In the genomic region with DNA sequence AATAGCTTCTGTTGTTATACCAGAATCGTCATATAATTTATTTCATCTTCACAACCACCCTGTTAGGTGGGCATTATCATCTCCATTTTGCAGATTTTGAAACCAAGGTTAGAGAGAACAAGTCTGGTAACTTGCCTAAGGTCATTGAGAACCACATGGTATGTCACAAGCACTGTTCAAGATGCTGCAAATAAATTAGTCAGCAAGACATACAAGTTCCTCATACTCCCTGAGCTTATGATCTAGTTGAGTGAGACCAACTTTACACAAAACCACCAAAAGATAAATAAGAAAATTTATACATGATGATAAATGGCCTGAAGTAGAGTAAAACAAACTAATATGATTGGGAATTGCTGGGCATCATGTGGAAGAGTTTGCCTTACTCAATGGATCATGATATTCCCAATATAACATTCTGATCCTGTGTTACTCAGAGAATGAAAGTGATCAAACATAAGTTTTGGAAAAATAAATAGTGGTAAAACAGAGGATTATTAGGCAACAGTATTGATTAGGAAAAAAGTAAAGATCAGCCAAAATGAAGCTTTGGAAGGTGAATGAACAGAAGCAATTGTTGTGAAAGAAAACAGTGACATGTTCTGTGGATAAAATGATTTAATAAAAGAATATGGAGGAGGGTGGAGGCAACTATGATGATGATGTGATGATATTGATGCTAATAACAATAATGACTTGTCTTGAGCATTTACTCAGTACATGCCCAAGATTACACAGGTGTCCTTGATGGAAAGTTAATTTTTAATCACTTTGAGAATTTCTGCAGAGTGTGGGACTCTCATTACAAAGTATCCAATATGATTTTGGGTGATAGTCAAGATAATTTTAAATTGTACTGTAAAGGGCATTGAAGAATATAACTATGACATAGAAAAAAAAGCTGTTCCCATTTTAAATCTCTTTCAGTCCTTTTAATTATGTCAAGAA, we compare ENCODE assay signal across 11 cellular contexts. TPM values are rescaled to one million over a fixed set of nuclear protein-coding genes. Genes with fewer than 3 reads are reported as not detected.
A peak's percentile ranks its signal among the peaks of the same experiment; 100 is the strongest.
DNase-seq lines count a peak whose midpoint lies in the region; ATAC-seq, FAIRE-seq and TF ChIP-seq lines count a peak whose summit lies in the region.
"Had no signal": no experiment of that assay in that cellular context is flagged by ENCODE, and none has a peak within 500 bp of the region (broad histone marks: within the 10 kb centered on the region; RNA-seq: fewer than 3 reads in every experiment).

No MANE protein-coding gene starts in this region.

- H3K27me3 ChIP-seq in PC-3 (ENCODE audit: low read length), result no peaks in the 10 kb centered on the region
- H3K27me3 ChIP-seq: BLaER1 had no signal

- peaks cover 34% of the 10 kb centered on the region for H3K4me1 ChIP-seq in PC-3 (ENCODE audit: insufficient read depth, low read length)
- H3K4me1 ChIP-seq: BLaER1 had no signal

- no peaks in the 10 kb centered on the region for H3K4me1 Mint-ChIP-seq in activated CD4-positive, alpha-beta T cell treated with anti-CD3 and anti-CD28 coated beads, Interleukin-2, amount 10 ng/mL, durations not matched to agents 7 days and 5 days

- no TSS peak for BruUV-seq in PC-3 (replicated peaks; lab: Mats Ljungman, UMichigan)

- no peaks in the 10 kb centered on the region for H3K9me3 ChIP-seq in PC-3 (ENCODE audit: low read length)

- H3K79me2 ChIP-seq in PC-3 (ENCODE audit: low read length), result no peaks in the 10 kb centered on the region

- H3K9me3 Mint-ChIP-seq in activated CD4-positive, alpha-beta T cell treated with anti-CD3 and anti-CD28 coated beads, Interleukin-2, amount 10 ng/mL, durations not matched to agents 7 days and 5 days, result no peaks in the 10 kb centered on the region

- H3K27ac Mint-ChIP-seq in activated CD4-positive, alpha-beta T cell treated with anti-CD3 and anti-CD28 coated beads, Interleukin-2, amount 10 ng/mL, durations not matched to agents 7 days and 5 days, result no peak overlapping the region

- H3K27me3 Mint-ChIP-seq in activated CD4-positive, alpha-beta T cell treated with anti-CD3 and anti-CD28 coated beads, Interleukin-2, amount 10 ng/mL, durations not matched to agents 7 days and 5 days, result no peaks in the 10 kb centered on the region

- POLR2A ChIA-PET in PC-3 (lab: Charles Lee; ENCODE audit: unreplicated experiment), result no interaction called here
- POLR2A ChIA-PET in activated CD4-positive, alpha-beta T cell treated with anti-CD3 and anti-CD28 coated beads, Interleukin-2, amount 10 ng/mL, durations not matched to agents 7 days and 5 days (lab: Charles Lee), result no interaction called here

- ATAC-seq in PC-3 (peak; percentile 56), esophagus mucosa (peak; percentile 52), HG03280 (IDR thresholded peaks at IDR 0.05; ENCODE audit: unreplicated experiment) (no peak)
- ATAC-seq in stimulated activated naive CD8-positive, alpha-beta T cell treated with anti-CD3 and anti-CD28 coated beads, Interleukin-15, Interleukin-2, amounts not matched to agents 100 U/mL and 50 U/mL, for 24 hours, result no peak

- intact Hi-C loops in PC-3 (cut with micrococcal nuclease), result no loop called here

- H3K27ac ChIP-seq in PC-3 (ENCODE audit: low read length), result peak overlapping the region; percentile 89
- H3K27ac ChIP-seq: BLaER1, GM23248 had no signal

- CTCF ChIA-PET in PC-3 (lab: Charles Lee), result no interaction called here
- CTCF ChIA-PET in activated CD4-positive, alpha-beta T cell treated with anti-CD3 and anti-CD28 coated beads, Interleukin-2, amount 10 ng/mL, durations not matched to agents 7 days and 5 days (lab: Charles Lee), result no interaction called here

- no peak overlapping the region for H3K4me3 Mint-ChIP-seq in activated CD4-positive, alpha-beta T cell treated with anti-CD3 and anti-CD28 coated beads, Interleukin-2, amount 10 ng/mL, durations not matched to agents 7 days and 5 days

- no peak overlapping the region for H3K4me3 ChIP-seq in PC-3 (ENCODE audit: low read length)
- H3K4me3 ChIP-seq: BLaER1, GM23248 had no signal

- no peaks in the 10 kb centered on the region for H3F3A ChIP-seq in PC-3 (ENCODE audit: low read length, unreplicated experiment)

- no peaks in the 10 kb centered on the region for H4K20me1 ChIP-seq in PC-3 (ENCODE audit: low read length)
- H4K20me1 ChIP-seq: BLaER1 had no signal

- peak overlapping the region; percentile 44 for H3K4me2 ChIP-seq in PC-3 (ENCODE audit: low read length)
- H3K4me2 ChIP-seq: BLaER1 had no signal

- H3K36me3 ChIP-seq in PC-3 (ENCODE audit: low read depth, low read length), result no peaks in the 10 kb centered on the region
- H3K36me3 ChIP-seq: BLaER1 had no signal

- H3K36me3 Mint-ChIP-seq in activated CD4-positive, alpha-beta T cell treated with anti-CD3 and anti-CD28 coated beads, Interleukin-2, amount 10 ng/mL, durations not matched to agents 7 days and 5 days (ENCODE audit: low read depth), result no peaks in the 10 kb centered on the region

- H3K9me2 ChIP-seq in PC-3 (replicated peaks; ENCODE audit: low read length), result no peaks in the 10 kb centered on the region

- no peak for TF ChIP-seq CTCF in PC-3 (conservative IDR thresholded peaks at IDR 0.05; ENCODE audit: low read depth, low read length)

- FAIRE-seq in HTR-8/SVneo (lab: Jason Lieb, UNC), result peak; percentile 48
- FAIRE-seq: H54 had no signal

- peak overlapping the region; percentile 28; the same call in 1 of the 2 replicates for H3K9ac ChIP-seq in PC-3 (ENCODE audit: low read length)
- H3K9ac ChIP-seq: BLaER1, GM23248 had no signal

- DNase-seq in HTR-8/SVneo (ENCODE audit: insufficient read length, low spot score) (no peak), PC-3 (peak; percentile 66)
- no peak for DNase-seq in activated CD4-positive, alpha-beta T cell treated with anti-CD3 and anti-CD28 coated beads, Interleukin-2, amount 10 ng/mL, durations not matched to agents 7 days and 5 days
- no peak for DNase-seq in stimulated activated naive CD8-positive, alpha-beta T cell treated with anti-CD3 and anti-CD28 coated beads, Interleukin-15, Interleukin-2, amounts not matched to agents 100 U/mL and 50 U/mL, for 24 hours
- DNase-seq: DMS53, GF-D8 had no signal

- H2AFZ ChIP-seq in PC-3 (ENCODE audit: low read length), result no peak overlapping the region
- H2AFZ ChIP-seq: GM23248 had no signal

RNA-seq across cellular contexts. Expression of a gene that starts 34.1 kb away (rescaled TPM):
- total RNA-seq in PC-3 (2014; rRNA removed) (0.12 and 0.44 TPM in 2 replicates), esophagus mucosa (0.12 TPM)
- not detected for total RNA-seq in activated CD4-positive, alpha-beta T cell treated with anti-CD3 and anti-CD28 coated beads, Interleukin-2, amount 10 ng/mL, durations not matched to agents 7 days and 5 days
- total RNA-seq: GM23248 had no signal

Comparison
In these comparisons a context has a peak if more than half of its experiments do, and no peak if none do; other contexts are left out.
1. ATAC-seq: peak in PC-3 (single experiment) and esophagus mucosa (single experiment); none in stimulated activated naive CD8-positive, alpha-beta T cell treated with anti-CD3 and anti-CD28 coated beads, Interleukin-15, Interleukin-2, amounts not matched to agents 100 U/mL and 50 U/mL, for 24 hours (single experiment) and HG03280 (single experiment).